8 cellular contexts compared by ENCODE assay signal in genomic region chr14:99481745-99482099, GRCh38. TPM values are rescaled to one million over a fixed set of nuclear protein-coding genes. Genes with fewer than 3 reads are reported as not detected.
A peak's percentile ranks its signal among the peaks of the same experiment; 100 is the strongest.
DNase-seq lines count a peak whose midpoint lies in the region; ATAC-seq, FAIRE-seq and TF ChIP-seq lines count a peak whose summit lies in the region.

No MANE protein-coding gene starts in this region.

- CTCF ChIA-PET in SK-N-SH (lab: Yijun Ruan, JAX): no interaction called here

- H3K27ac ChIP-seq in SK-N-SH (ENCODE audit: low read depth in 2 of 2, low read length in 1 of 2) (peak overlapping the region; percentile 72 to 91), urinary bladder (ENCODE audit: low read depth) (peak overlapping the region; percentile 95)

- peak overlapping the region; percentile 97 for H3K9ac ChIP-seq in SK-N-SH
- peak overlapping the region; percentile 77 for H3K9ac ChIP-seq in NT2/D1 (ENCODE audit: insufficient read length, low read depth)

- no peaks in the 10 kb centered on the region for H3K9me2 ChIP-seq in SK-N-SH

- POLR2A ChIA-PET in SK-N-SH (lab: Yijun Ruan, JAX): no interaction called here

- TF ChIP-seq RAD21 in SK-N-SH (IDR thresholded peaks at IDR 0.05; ENCODE audit: low read length): no peak

- no peak for FAIRE-seq in bronchial epithelial cell (lab: Jason Lieb, UNC)

- H3K4me3 ChIP-seq in SK-N-SH (ENCODE audit: low read depth in 2 of 2, low read length in 1 of 2) (peak overlapping the region; percentile 95 to 96), NT2/D1 (ENCODE audit: insufficient read length, low read depth) (peak overlapping the region; percentile 76), bronchial epithelial cell (ENCODE audit: low read depth, low read length) (peak overlapping the region; percentile 86), urinary bladder (ENCODE audit: low read depth, low read length) (peak overlapping the region; percentile 86)

- peaks cover 21 to 23% of the 10 kb centered on the region in 2 experiments for H3K4me1 ChIP-seq in SK-N-SH (ENCODE audit: control insufficient read depth in 1 of 2, insufficient read depth in 2 of 2, low read depth in 1 of 2, low read length in 1 of 2)
- H3K4me1 ChIP-seq in NT2/D1 (ENCODE audit: insufficient read depth, insufficient read length): peaks cover 4% of the 10 kb centered on the region
- peaks cover 3% of the 10 kb centered on the region for H3K4me1 ChIP-seq in urinary bladder (ENCODE audit: insufficient read depth)

- peaks cover 90% of the 10 kb centered on the region for H3K79me2 ChIP-seq in SK-N-SH (ENCODE audit: insufficient read depth)

- no peak for DNase-seq in SK-N-SH
- no peak for DNase-seq in NT2/D1 (ENCODE audit: low read depth, low spot score)
- peak; percentile 55 for DNase-seq in bronchial epithelial cell (ENCODE audit: low read depth)
- DNase-seq in lung microvascular endothelial cell (ENCODE audit: low read depth in 2 of 2): peak; percentile 21 to 50
- no peak for DNase-seq in activated gamma-delta T cell treated with Interleukin-2 at 50 U/mL for 16 hours

- peaks cover 83% of the 10 kb centered on the region for H4K20me1 ChIP-seq in SK-N-SH (ENCODE audit: insufficient read depth)

- no peak for TF ChIP-seq EP300 in SK-N-SH (IDR thresholded peaks at IDR 0.05; ENCODE audit: borderline replicate concordance in 1 of 2, low read depth in 1 of 2, low read length in 1 of 2)

- peak overlapping the region; percentile 75 for H3K4me2 ChIP-seq in SK-N-SH

- no peak for ATAC-seq in SK-N-SH treated with all-trans-retinoic acid at 6 μM for 48 hours
- ATAC-seq in HG03442 (IDR thresholded peaks at IDR 0.05; ENCODE audit: unreplicated experiment): no peak

- H3K27me3 ChIP-seq in SK-N-SH (ENCODE audit: insufficient read depth) (no peaks in the 10 kb centered on the region), NT2/D1 (ENCODE audit: insufficient read depth, insufficient read length) (no peaks in the 10 kb centered on the region), bronchial epithelial cell (ENCODE audit: control insufficient read depth, insufficient read depth, low read length) (no peaks in the 10 kb centered on the region)

- peak overlapping the region; percentile 92; the same call in 1 of the 2 replicates for H2AFZ ChIP-seq in SK-N-SH (ENCODE audit: low read depth)

- H3K36me3 ChIP-seq in SK-N-SH (replicated peaks in 1 of 2; ENCODE audit: control insufficient read depth in 1 of 2, insufficient read depth in 2 of 2, low read length in 1 of 2) (no peaks in the 10 kb centered on the region), NT2/D1 (ENCODE audit: insufficient read depth, insufficient read length, low read length) (no peaks in the 10 kb centered on the region), bronchial epithelial cell (ENCODE audit: control insufficient read depth, insufficient read depth, low read length) (no peaks in the 10 kb centered on the region), urinary bladder (ENCODE audit: insufficient read depth) (no peaks in the 10 kb centered on the region)

- H3K9me3 ChIP-seq in SK-N-SH (no peaks in the 10 kb centered on the region), NT2/D1 (ENCODE audit: insufficient read depth, low read length) (no peaks in the 10 kb centered on the region)

- no peak for TF ChIP-seq CTCF in SK-N-SH (IDR thresholded peaks at IDR 0.05)
- TF ChIP-seq CTCF in bronchial epithelial cell (IDR thresholded peaks at IDR 0.05; ENCODE audit: insufficient read depth, low read length, severe bottlenecking): no peak

- 1% methylated on average over 16 of the region's 17 CpGs for WGBS in SK-N-SH (ENCODE audit: low lambda C conversion rate)
- under 1% methylated on average over 17 of the region's 17 CpGs for WGBS in urinary bladder

- H3F3A ChIP-seq in SK-N-SH (replicated peaks; ENCODE audit: insufficient read depth): peaks cover 17% of the 10 kb centered on the region

TF ChIP-seq in SK-N-SH, 30 proteins besides CTCF, POLR2A, EP300 and RAD21:
- TF ChIP-seq YY1 (IDR thresholded peaks at IDR 0.05; ENCODE audit: low read depth): no peak
- TF ChIP-seq ELF1 (IDR thresholded peaks at IDR 0.05): peak; percentile 61

TF ChIP-seq in SK-N-SH treated with all-trans-retinoic acid at 6 μM for 48 hours, 23 proteins besides CTCF, POLR2A, EP300 and RAD21 (continues in another document):
- no peak for TF ChIP-seq ZNF565 (CRISPR knock-in tag; conservative IDR thresholded peaks at IDR 0.05; ENCODE audit: low read depth)
- TF ChIP-seq ZFP3 (CRISPR knock-in tag; IDR thresholded peaks at IDR 0.05): no peak
- TF ChIP-seq ISL1 (CRISPR knock-in tag; IDR thresholded peaks at IDR 0.05): no peak
- no peak for TF ChIP-seq TSHZ2 (CRISPR knock-in tag; IDR thresholded peaks at IDR 0.05)
- TF ChIP-seq OSR1 (CRISPR knock-in tag; IDR thresholded peaks at IDR 0.05): no peak
- no peak for TF ChIP-seq ZNF8 (CRISPR knock-in tag; IDR thresholded peaks at IDR 0.05)
- no peak for TF ChIP-seq ZFP30 (CRISPR knock-in tag; IDR thresholded peaks at IDR 0.05)
- no peak for TF ChIP-seq GLIS3 (CRISPR knock-in tag; IDR thresholded peaks at IDR 0.05)
- TF ChIP-seq CREB5 (CRISPR knock-in tag; IDR thresholded peaks at IDR 0.05; ENCODE audit: low read depth): no peak
- no peak for TF ChIP-seq POU6F1 (CRISPR knock-in tag; IDR thresholded peaks at IDR 0.05; ENCODE audit: borderline replicate concordance, low read depth)
- TF ChIP-seq SNAI2 (CRISPR knock-in tag; IDR thresholded peaks at IDR 0.05): no peak
- TF ChIP-seq RARB (CRISPR knock-in tag; IDR thresholded peaks at IDR 0.05): no peak
- TF ChIP-seq PPARA (CRISPR knock-in tag; IDR thresholded peaks at IDR 0.05; ENCODE audit: borderline replicate concordance): no peak
- no peak for TF ChIP-seq TOX (CRISPR knock-in tag; IDR thresholded peaks at IDR 0.05; ENCODE audit: borderline replicate concordance)

RNA-seq across cellular contexts. Expression of gene CCNK, which starts 0.5 kb away (rescaled TPM):
- 9.0 and 14.6 TPM in 2 replicates for polyA plus RNA-seq in SK-N-SH (2012; rRNA removed)
- 18.4 and 19.4 TPM in 2 replicates for polyA plus RNA-seq in SK-N-SH (2012; cell fraction: cytosol; rRNA removed)
- polyA plus RNA-seq in SK-N-SH (2012; cell fraction: nucleus; rRNA removed): 14.2 and 23.0 TPM in 2 replicates
- 18.4 and 43.3 TPM in 2 replicates for total RNA-seq in bronchial epithelial cell
- total RNA-seq in lung microvascular endothelial cell: 25.6 and 28.1 TPM in 2 replicates
- total RNA-seq in urinary bladder: 74.9 TPM
- polyA plus RNA-seq in urinary bladder: 18.6 TPM

RNA-seq across cellular contexts. Expression of gene SETD3, which starts 1.1 kb away (rescaled TPM):
- polyA plus RNA-seq in SK-N-SH (2012; rRNA removed) (19.1 and 22.7 TPM in 2 replicates), urinary bladder (68.6 TPM)
- polyA plus RNA-seq in SK-N-SH (2012; cell fraction: cytosol; rRNA removed): 24.4 and 28.7 TPM in 2 replicates
- 8.5 and 14.9 TPM in 2 replicates for polyA plus RNA-seq in SK-N-SH (2012; cell fraction: nucleus; rRNA removed)
- total RNA-seq in bronchial epithelial cell (54.9 and 66.6 TPM in 2 replicates), lung microvascular endothelial cell (38.4 and 57.9 TPM in 2 replicates), urinary bladder (72.1 TPM)

Comparison
In these comparisons a context has a peak if more than half of its experiments do, and no peak if none do; other contexts are left out.
1. DNase-seq: peak in bronchial epithelial cell (single experiment) and lung microvascular endothelial cell (2 of 2); none in SK-N-SH (single experiment), NT2/D1 (single experiment) and activated gamma-delta T cell treated with Interleukin-2 at 50 U/mL for 16 hours (single experiment).
2. Peak in every context shown above with its lines, with median percentiles within 50 percentile points of each other: H3K4me3 ChIP-seq.